Comparison of ENCODE assay signal across 34 cellular contexts in genomic region chr10:57418476-57418875, GRCh38.
DNase-seq lines count a peak whose midpoint lies in the region; ATAC-seq, FAIRE-seq and TF ChIP-seq lines count a peak whose summit lies in the region.
"Had no signal": no experiment of that assay in that cellular context is flagged by ENCODE, and none has a peak within 500 bp of the region (broad histone marks: within the 10 kb centered on the region; RNA-seq: fewer than 3 reads in every experiment).

No MANE protein-coding gene starts in this region.

- no peaks in the 10 kb centered on the region for H3K4me1 ChIP-seq in IMR-90 (ENCODE audit: control insufficient read depth, insufficient read depth, low read length)
- H3K4me1 ChIP-seq in K562 (replicated peaks in 1 of 2; ENCODE audit: control insufficient read depth in 2 of 2, insufficient read depth in 2 of 2, low read length in 2 of 2), result no peaks in the 10 kb centered on the region
- no peaks in the 10 kb centered on the region for H3K4me1 ChIP-seq in H1 (replicated peaks in 1 of 4; ENCODE audit: control insufficient read depth in 3 of 4, insufficient read depth in 4 of 4, low read length in 3 of 4)
- H3K4me1 ChIP-seq: A549; BE2C; BLaER1; BLaER1 treated with 17β-estradiol and CSF1 and Interleukin-3, amounts not matched to agents 10 nM and 100 nM; Caco-2 had no signal

- DNase-seq in IMR-90 (no peak), K562 (ENCODE audit: extremely low read depth in 1 of 4, low spot score in 3 of 4) (no peak), H1 (ENCODE audit: low read depth in 1 of 2, low spot score in 2 of 2) (no peak), endothelial cell (ENCODE audit: low spot score) (no peak), HEK293T (ENCODE audit: extremely low spot score) (no peak)
- DNase-seq: 8988T; ACHN; AML-193; BE2C; C1 segment of cervical spinal cord; Caco-2; Calu3; CD4-positive, alpha-beta memory T cell; CD4-positive, alpha-beta T cell; CD4-positive, CD25-positive, alpha-beta regulatory T cell; CD8-positive, alpha-beta memory T cell; CD8-positive, alpha-beta T cell; COR-L47; DMS 273 treated with DMSO at 0.1 percent for 48 hours; DMS153; DMS53; DMS79; DMS79 treated with DMSO at 0.1 percent for 48 hours; DND-41; EL had no signal

- no peak overlapping the region for H3K27ac ChIP-seq in IMR-90 (ENCODE audit: insufficient read depth, low read length)
- no peak overlapping the region for H3K27ac ChIP-seq in K562 (ENCODE audit: extremely low read depth, low read depth, low read length)
- no peak overlapping the region for H3K27ac ChIP-seq in H1 (ENCODE audit: low read depth, low read length)
- H3K27ac ChIP-seq: 22Rv1; A549; BLaER1; BLaER1 treated with 17β-estradiol and CSF1 and Interleukin-3, amounts not matched to agents 10 nM and 100 nM; C4-2B had no signal

- no peaks in the 10 kb centered on the region for H3K79me1 ChIP-seq in IMR-90 (ENCODE audit: low read depth in 1 of 2, low read length in 2 of 2)
- H3K79me1 ChIP-seq in H1 (ENCODE audit: low read depth, low read length), result no peaks in the 10 kb centered on the region

- POLR2A ChIA-PET in IMR-90 (lab: Charles Lee; ENCODE audit: unreplicated experiment) (no interaction called here), K562 (lab: Yijun Ruan, JAX) (no interaction called here), H1 (lab: Charles Lee; ENCODE audit: partially characterized antibody) (no interaction called here), HEK293T (lab: Yijun Ruan, JAX) (no interaction called here)

- intact Hi-C loops in IMR-90 (cut with micrococcal nuclease) (no loop called here), K562 (cut with micrococcal nuclease) (no loop called here)

- H3K9me3 Mint-ChIP-seq in endothelial cell (ENCODE audit: unreplicated experiment), result no peaks in the 10 kb centered on the region

- TF ChIP-seq EP300 in K562 (IDR thresholded peaks at IDR 0.05; ENCODE audit: low read length) (no peak), H1 (IDR thresholded peaks at IDR 0.05; ENCODE audit: borderline replicate concordance in 1 of 2, low read depth in 2 of 2, low read length in 2 of 2) (no peak)

- H2AK5ac ChIP-seq in IMR-90 (ENCODE audit: low read depth, low read length) (no peak overlapping the region), H1 (ENCODE audit: low read depth, low read length) (no peak overlapping the region)

- no peaks in the 10 kb centered on the region for H3K27me3 Mint-ChIP-seq in endothelial cell (ENCODE audit: unreplicated experiment)
- H3K27me3 Mint-ChIP-seq: B cell; CD4-positive, alpha-beta memory T cell; CD4-positive, alpha-beta T cell; CD4-positive, CD25-positive, alpha-beta regulatory T cell; CD8-positive, alpha-beta memory T cell had no signal

- no peak for ATAC-seq in IMR-90 (ENCODE audit: low read depth)
- no peak for ATAC-seq in K562
- no peak for ATAC-seq in HG02870 (IDR thresholded peaks at IDR 0.05; ENCODE audit: unreplicated experiment)
- ATAC-seq: A549; CD8-positive, alpha-beta T cell had no signal

- H2BK5ac ChIP-seq in IMR-90 (ENCODE audit: low read depth, low read length, poor library complexity, severe bottlenecking), result no peak overlapping the region
- H2BK5ac ChIP-seq in H1 (ENCODE audit: low read depth, low read length), result no peak overlapping the region

- no peaks in the 10 kb centered on the region for H3K9me3 ChIP-seq in IMR-90 (ENCODE audit: control insufficient read depth, insufficient read depth, low read length)
- H3K9me3 ChIP-seq in K562 (replicated peaks; ENCODE audit: control insufficient read depth, insufficient read depth, low read depth, low read length), result no peaks in the 10 kb centered on the region
- H3K9me3 ChIP-seq in H1 (ENCODE audit: insufficient read depth in 2 of 2, low read depth in 1 of 2, low read length in 1 of 2), result no peaks in the 10 kb centered on the region
- H3K9me3 ChIP-seq: A549; BE2C; BLaER1; BLaER1 treated with 17β-estradiol and CSF1 and Interleukin-3, amounts not matched to agents 10 nM and 100 nM; Caco-2 had no signal

- H3K9ac ChIP-seq in IMR-90 (ENCODE audit: low read depth, low read length) (no peak overlapping the region), K562 (ENCODE audit: insufficient read depth in 1 of 2, low read depth in 2 of 2, low read length in 2 of 2) (no peak overlapping the region), H1 (replicated peaks in 1 of 4; ENCODE audit: extremely low read depth in 1 of 4, low read depth in 3 of 4, low read length in 3 of 4) (no peak overlapping the region)
- H3K9ac ChIP-seq: BLaER1; BLaER1 treated with 17β-estradiol and CSF1 and Interleukin-3, amounts not matched to agents 10 nM and 100 nM had no signal

- H2BK15ac ChIP-seq in IMR-90 (ENCODE audit: low read depth, low read length), result no peak overlapping the region
- no peak overlapping the region for H2BK15ac ChIP-seq in H1 (ENCODE audit: low read length)

- H4K91ac ChIP-seq in IMR-90 (ENCODE audit: insufficient read depth, low read depth, low read length) (no peak overlapping the region), H1 (replicated peaks; ENCODE audit: insufficient read length, low read length) (no peak overlapping the region)

- H3K4ac ChIP-seq in IMR-90 (ENCODE audit: low read depth, low read length) (no peak overlapping the region), H1 (replicated peaks; ENCODE audit: insufficient read length, low read depth, low read length) (no peak overlapping the region)

- H4K5ac ChIP-seq in IMR-90 (ENCODE audit: low read depth, low read length) (no peak overlapping the region), H1 (ENCODE audit: insufficient read length, low read depth, low read length) (no peak overlapping the region)

- CTCF ChIA-PET in IMR-90 (lab: Yijun Ruan, JAX), result interaction anchor here (0.6 kb wide), 1 partner anchor 437 kb away, joined by 3 read pairs; no protein-coding TSS in a partner anchor
- CTCF ChIA-PET in K562 (lab: Yijun Ruan, JAX; ENCODE audit: low intra/inter-chr PET ratio), result no interaction called here
- CTCF ChIA-PET in H1 (lab: Charles Lee; ENCODE audit: partially characterized antibody), result no interaction called here
- CTCF ChIA-PET in HEK293T (lab: Yijun Ruan, JAX), result no interaction called here

- H2BK20ac ChIP-seq in IMR-90 (ENCODE audit: low read depth, low read length), result no peak overlapping the region
- no peak overlapping the region for H2BK20ac ChIP-seq in H1 (ENCODE audit: low read length)

- TF ChIP-seq RAD21 in IMR-90 (IDR thresholded peaks at IDR 0.05; ENCODE audit: low read length) (no peak), K562 (CRISPR knock-in tag; conservative IDR thresholded peaks at IDR 0.05 in 1 of 2, IDR thresholded peaks at IDR 0.05 in 1 of 2) (no peak), H1 (IDR thresholded peaks at IDR 0.05 in 1 of 2, conservative IDR thresholded peaks at IDR 0.05 in 1 of 2; ENCODE audit: low read depth in 2 of 2, low read length in 2 of 2) (no peak)

- H4K20me1 ChIP-seq in IMR-90 (ENCODE audit: insufficient read depth, low read length) (no peaks in the 10 kb centered on the region), K562 (replicated peaks; ENCODE audit: control insufficient read depth, insufficient read depth, low read length) (no peaks in the 10 kb centered on the region), H1 (replicated peaks in 1 of 2; ENCODE audit: control insufficient read depth in 1 of 2, insufficient read depth in 2 of 2, low read length in 2 of 2) (no peaks in the 10 kb centered on the region)
- H4K20me1 ChIP-seq: BLaER1; BLaER1 treated with 17β-estradiol and CSF1 and Interleukin-3, amounts not matched to agents 10 nM and 100 nM had no signal

- no peak overlapping the region for H3K4me2 ChIP-seq in IMR-90 (ENCODE audit: low read depth, low read length)
- no peak overlapping the region for H3K4me2 ChIP-seq in K562 (ENCODE audit: insufficient read depth, low read length)
- no peak overlapping the region for H3K4me2 ChIP-seq in H1 (ENCODE audit: insufficient read depth in 1 of 2, low read depth in 2 of 2, low read length in 2 of 2)
- H3K4me2 ChIP-seq: A549; BLaER1; BLaER1 treated with 17β-estradiol and CSF1 and Interleukin-3, amounts not matched to agents 10 nM and 100 nM had no signal

- no peaks in the 10 kb centered on the region for H3K23me2 ChIP-seq in H1 (ENCODE audit: low read depth, low read length)

- H4K8ac ChIP-seq in IMR-90 (ENCODE audit: low read depth in 2 of 2, low read length in 2 of 2) (no peak overlapping the region), H1 (ENCODE audit: extremely low read depth, insufficient read depth, low read length) (no peak overlapping the region)

- H3K14ac ChIP-seq in IMR-90 (replicated peaks; ENCODE audit: low read depth, low read length) (no peak overlapping the region), H1 (ENCODE audit: insufficient read length) (no peak overlapping the region)

- no peak overlapping the region for H3K18ac ChIP-seq in IMR-90 (ENCODE audit: low read depth, low read length)
- no peak overlapping the region for H3K18ac ChIP-seq in H1 (ENCODE audit: extremely low read depth, low read length)

- no peak overlapping the region for H3K23ac ChIP-seq in IMR-90 (ENCODE audit: low read depth, low read length)
- H3K23ac ChIP-seq in H1 (ENCODE audit: insufficient read length), result no peak overlapping the region

- FAIRE-seq in K562 (lab: Jason Lieb, UNC) (no peak), H1 (lab: Jason Lieb, UNC) (no peak)
- FAIRE-seq: A549, D721Med had no signal

- TF ChIP-seq CTCF in IMR-90 (conservative IDR thresholded peaks at IDR 0.05; ENCODE audit: low read depth, low read length) (no peak), K562 (IDR thresholded peaks at IDR 0.05 in 2 of 3, conservative IDR thresholded peaks at IDR 0.05 in 1 of 3; ENCODE audit: insufficient read depth in 2 of 3, low read depth in 1 of 3, low read length in 3 of 3) (no peak), H1 (IDR thresholded peaks at IDR 0.05; ENCODE audit: control extremely low read depth in 1 of 3, insufficient read depth in 1 of 3, low read depth in 1 of 3, low read length in 3 of 3) (no peak), endothelial cell (IDR thresholded peaks at IDR 0.05; ENCODE audit: unreplicated experiment) (no peak)

- H2BK12ac ChIP-seq in H1 (ENCODE audit: low read depth, low read length), result no peak overlapping the region

- in situ Hi-C loops in IMR-90 (cut with MboI; ENCODE audit: low sequenced_read_pairs) (no loop called here), K562 (cut with MboI) (no loop called here)

- BruUV-seq in IMR-90 (replicated peaks; lab: Mats Ljungman, UMichigan) (no TSS peak), K562 (replicated peaks; lab: Mats Ljungman, UMichigan) (no TSS peak)

- H2AFZ ChIP-seq in IMR-90 (replicated peaks; ENCODE audit: low read length, poor library complexity) (no peak overlapping the region), K562 (ENCODE audit: low read depth, low read length) (no peak overlapping the region), H1 (ENCODE audit: low read length) (no peak overlapping the region)

- dilution Hi-C loops in IMR-90 (cut with HindIII; ENCODE audit: low sequenced_read_pairs, unreplicated experiment), result no loop called here

- H3K9me1 ChIP-seq in IMR-90 (ENCODE audit: insufficient read depth, low read length) (no peaks in the 10 kb centered on the region), K562 (ENCODE audit: control insufficient read depth, insufficient read depth, low read length) (no peaks in the 10 kb centered on the region)

- H3K4me3 Mint-ChIP-seq in endothelial cell (ENCODE audit: unreplicated experiment), result no peak overlapping the region
- H3K4me3 Mint-ChIP-seq: B cell; CD14-positive monocyte; CD4-positive, alpha-beta memory T cell; CD4-positive, alpha-beta T cell; CD4-positive, CD25-positive, alpha-beta regulatory T cell; CD8-positive, alpha-beta memory T cell; CD8-positive, alpha-beta T cell had no signal

- no CpG with 5 or more reads among the region's 6 CpGs for WGBS in IMR-90 (ENCODE audit: extremely low coverage in 2 of 2, insufficient read length in 1 of 2), 2 experiments
- 0% methylated on average over 6 of the region's 6 CpGs for WGBS in K562 (ENCODE audit: insufficient coverage, low coverage, missing lambda C conversion rate)
- 90% methylated on average over 6 of the region's 6 CpGs; no CpG with 5 or more reads in 1 of the 2 experiments for WGBS in H1 (ENCODE audit: extremely low coverage in 1 of 2, insufficient coverage in 1 of 2, insufficient read length in 1 of 2, insufficient replicate concordance in 2 of 2, low coverage in 1 of 2, low lambda C conversion rate in 2 of 2, missing lambda C conversion rate in 1 of 2), 2 experiments

- TF ChIP-seq POLR2A in IMR-90 (IDR thresholded peaks at IDR 0.05; ENCODE audit: low read depth, low read length) (no peak), K562 (conservative IDR thresholded peaks at IDR 0.05) (no peak), H1 (IDR thresholded peaks at IDR 0.05; ENCODE audit: control extremely low read depth in 1 of 2, low read depth in 2 of 2, low read length in 2 of 2) (no peak)

- no peak overlapping the region for H3K56ac ChIP-seq in IMR-90 (ENCODE audit: extremely low read depth, insufficient read depth, low read length)
- no peak overlapping the region for H3K56ac ChIP-seq in H1 (replicated peaks; ENCODE audit: insufficient read length, low read depth, low read length)

- no peaks in the 10 kb centered on the region for H3K36me3 ChIP-seq in IMR-90 (ENCODE audit: control insufficient read depth, insufficient read depth, low read length)
- no peaks in the 10 kb centered on the region for H3K36me3 ChIP-seq in K562 (ENCODE audit: control insufficient read depth, insufficient read depth, low read length)
- H3K36me3 ChIP-seq in H1 (ENCODE audit: control insufficient read depth in 2 of 4, insufficient read depth in 4 of 4, low read length in 3 of 4), result no peaks in the 10 kb centered on the region
- H3K36me3 ChIP-seq: BE2C; BLaER1; BLaER1 treated with 17β-estradiol and CSF1 and Interleukin-3, amounts not matched to agents 10 nM and 100 nM had no signal

- H2BK120ac ChIP-seq in IMR-90 (ENCODE audit: low read depth, low read length) (no peak overlapping the region), H1 (replicated peaks; ENCODE audit: low read depth, low read length) (no peak overlapping the region)

- H3K36me3 Mint-ChIP-seq in endothelial cell (ENCODE audit: low read depth, unreplicated experiment), result no peaks in the 10 kb centered on the region
- H3K36me3 Mint-ChIP-seq: CD14-positive monocyte; CD4-positive, alpha-beta memory T cell; CD4-positive, CD25-positive, alpha-beta regulatory T cell; CD8-positive, alpha-beta memory T cell; CD8-positive, alpha-beta T cell had no signal

- H3K4me3 ChIP-seq in IMR-90 (ENCODE audit: insufficient read depth, low read depth, low read length) (no peak overlapping the region), K562 (no peak overlapping the region), H1 (ENCODE audit: extremely low read depth in 1 of 4, insufficient read depth in 2 of 4, low read depth in 3 of 4, low read length in 4 of 4) (no peak overlapping the region)
- H3K4me3 ChIP-seq: A549; BLaER1; BLaER1 treated with 17β-estradiol and CSF1 and Interleukin-3, amounts not matched to agents 10 nM and 100 nM had no signal

- H3K27me3 ChIP-seq in IMR-90 (ENCODE audit: control insufficient read depth, insufficient read depth, low read length) (no peaks in the 10 kb centered on the region), K562 (ENCODE audit: control insufficient read depth in 2 of 2, insufficient read depth in 2 of 2, low read length in 2 of 2) (no peaks in the 10 kb centered on the region), H1 (replicated peaks in 1 of 4; ENCODE audit: control insufficient read depth in 3 of 4, extremely low read depth in 1 of 4, insufficient read depth in 3 of 4, low read length in 3 of 4) (no peaks in the 10 kb centered on the region)
- H3K27me3 ChIP-seq: BE2C; BLaER1; BLaER1 treated with 17β-estradiol and CSF1 and Interleukin-3, amounts not matched to agents 10 nM and 100 nM had no signal

- no peaks in the 10 kb centered on the region for H3K4me1 Mint-ChIP-seq in endothelial cell (ENCODE audit: unreplicated experiment)
- H3K4me1 Mint-ChIP-seq: B cell; CD14-positive monocyte; CD4-positive, alpha-beta memory T cell; CD4-positive, CD25-positive, alpha-beta regulatory T cell; CD8-positive, alpha-beta memory T cell had no signal

- H3K79me2 ChIP-seq in K562 (ENCODE audit: control insufficient read depth, insufficient read depth, low read length) (no peaks in the 10 kb centered on the region), H1 (ENCODE audit: control insufficient read depth in 1 of 2, insufficient read depth in 2 of 2, low read length in 2 of 2) (no peaks in the 10 kb centered on the region)

- H3K27ac Mint-ChIP-seq in endothelial cell (ENCODE audit: unreplicated experiment), result no peak overlapping the region
- H3K27ac Mint-ChIP-seq: B cell; CD14-positive monocyte; CD4-positive, alpha-beta memory T cell; CD4-positive, alpha-beta T cell; CD4-positive, CD25-positive, alpha-beta regulatory T cell; CD8-positive, alpha-beta memory T cell; CD8-positive, alpha-beta T cell had no signal

- no peak overlapping the region for H2AK9ac ChIP-seq in IMR-90 (replicated peaks; ENCODE audit: low read depth, low read length, poor library complexity)
